ENCODE assay signal across 22 cellular contexts in genomic region chrX:12548341-12548740, GRCh38.
"Had no signal": no experiment of that assay in that cellular context is flagged by ENCODE, and none has a peak within 500 bp of the region (broad histone marks: within the 10 kb centered on the region; RNA-seq: fewer than 3 reads in every experiment).

No MANE protein-coding gene starts in this region.

- H3K27me3 ChIP-seq: ascending aorta, SJSA1 had no signal

- H3K9me3 ChIP-seq: ascending aorta, SJSA1 had no signal

- H3K4me1 ChIP-seq: ascending aorta, SJSA1 had no signal

- H3K4me3 ChIP-seq: ascending aorta, SJSA1 had no signal

- H3K27ac ChIP-seq: ascending aorta, SJSA1 had no signal

- FAIRE-seq: RCC 7860, TTC549 had no signal

- H3K36me3 ChIP-seq: ascending aorta, SJSA1 had no signal

- DNase-seq: activated B cell treated with CpG ODN at 0.5 μM for 24 hours; activated CD4-positive, alpha-beta T cell treated with anti-CD3 and anti-CD28 coated beads for 1 hour; activated CD8-positive, alpha-beta memory T cell treated with anti-CD3 and anti-CD28 coated beads, Interleukin-2, amount 10 ng/mL, durations not matched to agents 7 days and 5 days; activated effector memory CD4-positive, alpha-beta T cell treated with anti-CD3 and anti-CD28 coated beads, Interleukin-2, amount 50 U/mL, for 16 hours; activated naive CD4-positive, alpha-beta T cell treated with Interleukin-2 at 50 U/mL for 16 hours; activated T-cell treated with anti-CD3 and anti-CD28 coated beads, Interleukin-2, amount 50 U/mL, for 4 hours; amniotic stem cell; cortex of kidney; NCI-H1105; NCI-H1436; NCI-H187 treated with DMSO at 0.1 percent for 48 hours; NCI-H2081 treated with DMSO at 0.1 percent for 48 hours; NCI-H2171 treated with DMSO at 0.1 percent for 48 hours; NCI-H226; NCI-H510A treated with DMSO at 0.1 percent for 48 hours; NCI-H774; SHP77; SW 1271 had no signal
